Comparison of ENCODE assay signal across 20 cellular contexts in genomic region chrX:153120230-153120629, GRCh38. TPM values are rescaled to one million over a fixed set of nuclear protein-coding genes. Genes with fewer than 3 reads are reported as not detected.
"Had no signal": no experiment of that assay in that cellular context is flagged by ENCODE, and none has a peak within 500 bp of the region (broad histone marks: within the 10 kb centered on the region; RNA-seq: fewer than 3 reads in every experiment).

No MANE protein-coding gene starts in this region.

RNA-seq across cellular contexts. Expression of gene MAGEA1, which starts 58.9 kb away (rescaled TPM):
- total RNA-seq: activated naive CD4-positive, alpha-beta T cell treated with anti-CD3 and anti-CD28 coated beads for 36 hours; activated naive CD4-positive, alpha-beta T cell treated with anti-CD3 and anti-CD28 coated beads, Interleukin-2, amount 50 U/mL, for 72 hours; activated naive CD8-positive, alpha-beta T cell treated with anti-CD3 and anti-CD28 coated beads for 36 hours; activated naive CD8-positive, alpha-beta T cell treated with anti-CD3 and anti-CD28 coated beads, Interleukin-2, amount 10 ng/mL, durations not matched to agents 7 days and 5 days; activated T-cell treated with anti-CD3 and anti-CD28 coated beads, Interleukin-2, amount 50 U/mL, for 4 hours; activated T-cell treated with anti-CD3 and anti-CD28 coated beads, Interleukin-2, amount 50 U/mL, for 72 hours; activated T-helper 1 cell treated with anti-CD3 and anti-CD28 coated beads, Interleukin-12 subunit alpha, Interleukin-12 subunit beta, Interleukin-2, Interleukin-4 antibody, amounts not matched to agents 30 ng/mL and 10 ng/mL and 1 ng/mL, durations not matched to agents 14 hours and 24 hours and 36 hours; activated T-helper 17 cell treated with anti-CD3 and anti-CD28 coated beads, Interleukin-2, amount 50 U/mL, for 72 hours; activated T-helper 2 cell treated with anti-CD3 and anti-CD28 coated beads, Interferon-gamma antibody, Interleukin-2, Interleukin-4, amounts not matched to agents 10 μg/mL and 5 μg/mL and 100 μg/mL, durations not matched to agents 14 hours and 24 hours and 36 hours; adrenal gland; aorta; ascending aorta; body of pancreas; breast epithelium; bronchial epithelial cell; cardiac muscle cell; cardiac septum; cerebellum; chondrocyte had no signal
- polyA plus RNA-seq: adipose tissue, adrenal gland, aorta, cardiac muscle cell had no signal
